Comparison of ENCODE assay signal across 1 cellular context in the genomic region with DNA sequence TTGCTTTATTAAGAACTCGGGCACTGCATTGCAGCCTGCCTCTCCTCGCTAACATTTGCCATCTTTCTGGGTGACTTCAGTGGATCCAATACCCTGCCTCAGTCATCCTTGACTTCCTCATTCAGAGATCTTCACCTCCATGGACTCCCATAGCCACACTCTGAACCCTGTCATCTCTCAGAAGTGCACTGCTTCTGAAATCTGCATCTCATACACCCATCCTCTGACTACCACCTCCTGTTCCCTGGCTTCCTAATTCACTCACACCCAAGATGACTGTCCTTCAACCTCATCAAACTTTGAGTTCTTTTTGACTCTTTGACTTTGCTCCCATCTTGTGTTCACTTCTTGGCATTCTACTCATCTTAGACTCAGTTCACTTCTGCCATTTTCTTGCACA.
TF ChIP-seq lines count a peak whose summit lies in the region.

No MANE protein-coding gene starts in this region.

TF ChIP-seq in GM12878, 131 proteins besides CTCF, POLR2A, EP300 and RAD21 (continued from another document):
- TF ChIP-seq, protein P1, sequence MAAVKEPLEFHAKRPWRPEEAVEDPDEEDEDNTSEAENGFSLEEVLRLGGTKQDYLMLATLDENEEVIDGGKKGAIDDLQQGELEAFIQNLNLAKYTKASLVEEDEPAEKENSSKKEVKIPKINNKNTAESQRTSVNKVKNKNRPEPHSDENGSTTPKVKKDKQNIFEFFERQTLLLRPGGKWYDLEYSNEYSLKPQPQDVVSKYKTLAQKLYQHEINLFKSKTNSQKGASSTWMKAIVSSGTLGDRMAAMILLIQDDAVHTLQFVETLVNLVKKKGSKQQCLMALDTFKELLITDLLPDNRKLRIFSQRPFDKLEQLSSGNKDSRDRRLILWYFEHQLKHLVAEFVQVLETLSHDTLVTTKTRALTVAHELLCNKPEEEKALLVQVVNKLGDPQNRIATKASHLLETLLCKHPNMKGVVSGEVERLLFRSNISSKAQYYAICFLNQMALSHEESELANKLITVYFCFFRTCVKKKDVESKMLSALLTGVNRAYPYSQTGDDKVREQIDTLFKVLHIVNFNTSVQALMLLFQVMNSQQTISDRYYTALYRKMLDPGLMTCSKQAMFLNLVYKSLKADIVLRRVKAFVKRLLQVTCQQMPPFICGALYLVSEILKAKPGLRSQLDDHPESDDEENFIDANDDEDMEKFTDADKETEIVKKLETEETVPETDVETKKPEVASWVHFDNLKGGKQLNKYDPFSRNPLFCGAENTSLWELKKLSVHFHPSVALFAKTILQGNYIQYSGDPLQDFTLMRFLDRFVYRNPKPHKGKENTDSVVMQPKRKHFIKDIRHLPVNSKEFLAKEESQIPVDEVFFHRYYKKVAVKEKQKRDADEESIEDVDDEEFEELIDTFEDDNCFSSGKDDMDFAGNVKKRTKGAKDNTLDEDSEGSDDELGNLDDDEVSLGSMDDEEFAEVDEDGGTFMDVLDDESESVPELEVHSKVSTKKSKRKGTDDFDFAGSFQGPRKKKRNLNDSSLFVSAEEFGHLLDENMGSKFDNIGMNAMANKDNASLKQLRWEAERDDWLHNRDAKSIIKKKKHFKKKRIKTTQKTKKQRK (IDR thresholded peaks at IDR 0.05; ENCODE audit: low read depth, low read length) = no peak
- TF ChIP-seq, protein P2, sequence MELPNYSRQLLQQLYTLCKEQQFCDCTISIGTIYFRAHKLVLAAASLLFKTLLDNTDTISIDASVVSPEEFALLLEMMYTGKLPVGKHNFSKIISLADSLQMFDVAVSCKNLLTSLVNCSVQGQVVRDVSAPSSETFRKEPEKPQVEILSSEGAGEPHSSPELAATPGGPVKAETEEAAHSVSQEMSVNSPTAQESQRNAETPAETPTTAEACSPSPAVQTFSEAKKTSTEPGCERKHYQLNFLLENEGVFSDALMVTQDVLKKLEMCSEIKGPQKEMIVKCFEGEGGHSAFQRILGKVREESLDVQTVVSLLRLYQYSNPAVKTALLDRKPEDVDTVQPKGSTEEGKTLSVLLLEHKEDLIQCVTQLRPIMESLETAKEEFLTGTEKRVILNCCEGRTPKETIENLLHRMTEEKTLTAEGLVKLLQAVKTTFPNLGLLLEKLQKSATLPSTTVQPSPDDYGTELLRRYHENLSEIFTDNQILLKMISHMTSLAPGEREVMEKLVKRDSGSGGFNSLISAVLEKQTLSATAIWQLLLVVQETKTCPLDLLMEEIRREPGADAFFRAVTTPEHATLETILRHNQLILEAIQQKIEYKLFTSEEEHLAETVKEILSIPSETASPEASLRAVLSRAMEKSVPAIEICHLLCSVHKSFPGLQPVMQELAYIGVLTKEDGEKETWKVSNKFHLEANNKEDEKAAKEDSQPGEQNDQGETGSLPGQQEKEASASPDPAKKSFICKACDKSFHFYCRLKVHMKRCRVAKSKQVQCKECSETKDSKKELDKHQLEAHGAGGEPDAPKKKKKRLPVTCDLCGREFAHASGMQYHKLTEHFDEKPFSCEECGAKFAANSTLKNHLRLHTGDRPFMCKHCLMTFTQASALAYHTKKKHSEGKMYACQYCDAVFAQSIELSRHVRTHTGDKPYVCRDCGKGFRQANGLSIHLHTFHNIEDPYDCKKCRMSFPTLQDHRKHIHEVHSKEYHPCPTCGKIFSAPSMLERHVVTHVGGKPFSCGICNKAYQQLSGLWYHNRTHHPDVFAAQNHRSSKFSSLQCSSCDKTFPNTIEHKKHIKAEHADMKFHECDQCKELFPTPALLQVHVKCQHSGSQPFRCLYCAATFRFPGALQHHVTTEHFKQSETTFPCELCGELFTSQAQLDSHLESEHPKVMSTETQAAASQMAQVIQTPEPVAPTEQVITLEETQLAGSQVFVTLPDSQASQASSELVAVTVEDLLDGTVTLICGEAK (IDR thresholded peaks at IDR 0.05; ENCODE audit: borderline replicate concordance) = no peak
- TF ChIP-seq PML (IDR thresholded peaks at IDR 0.05; ENCODE audit: low read length) (no peak), NR2F1 (conservative IDR thresholded peaks at IDR 0.05) (no peak), STAT1 (conservative IDR thresholded peaks at IDR 0.05) (no peak), SPI1 (IDR thresholded peaks at IDR 0.05; ENCODE audit: borderline replicate concordance, insufficient read depth, low read depth, low read length) (no peak), SMAD5 (IDR thresholded peaks at IDR 0.05; ENCODE audit: low read depth) (no peak), TBL1XR1 (IDR thresholded peaks at IDR 0.05; ENCODE audit: low read depth, low read length) (no peak)
